ENCODE assay signal across 14 cellular contexts in genomic region chr16:2716101-2716885, GRCh38. TPM values are rescaled to one million over a fixed set of nuclear protein-coding genes. Genes with fewer than 3 reads are reported as not detected.
DNase-seq lines count a peak whose midpoint lies in the region; ATAC-seq and TF ChIP-seq lines count a peak whose summit lies in the region.
"Had no signal": no experiment of that assay in that cellular context is flagged by ENCODE, and none has a peak within 500 bp of the region (broad histone marks: within the 10 kb centered on the region; RNA-seq: fewer than 3 reads in every experiment).

No MANE protein-coding gene starts in this region.

- peaks cover 8% of the 10 kb centered on the region for H3K4me1 ChIP-seq in OCI-LY3 (ENCODE audit: low read length)
- peaks cover 0 to 23% of the 10 kb centered on the region in 2 donors for H3K4me1 ChIP-seq in esophagus (ENCODE audit: control insufficient read depth in 2 of 2, insufficient read depth in 2 of 2, low read length in 1 of 2)
- H3K4me1 ChIP-seq in upper lobe of right lung, result peaks cover 11% of the 10 kb centered on the region

- DNase-seq in stimulated activated naive CD8-positive, alpha-beta T cell treated with anti-CD3 and anti-CD28 coated beads, Interleukin-15, amount 100 ng/mL, for 72 hours, result no peak
- DNase-seq in stimulated activated naive CD8-positive, alpha-beta T cell treated with anti-CD3 and anti-CD28 coated beads, Interleukin-15, Interleukin-2, amounts not matched to agents 100 U/mL and 50 U/mL, for 24 hours, result no peak
- DNase-seq in 8988T, result no peak
- no peak for DNase-seq in stimulated activated naive CD4-positive, alpha-beta T cell (lab: John Stamatoyannopoulos, UW)
- no peak for DNase-seq in upper lobe of right lung
- DNase-seq: cerebellar nuclear complex, NCI-H2107, NCI-H524 treated with DMSO at 0.1 percent for 48 hours, SHP77 had no signal

- H3K27me3 Mint-ChIP-seq in stimulated activated naive CD8-positive, alpha-beta T cell treated with anti-CD3 and anti-CD28 coated beads, Interleukin-15, amount 100 ng/mL, for 72 hours, result peaks cover 22% of the 10 kb centered on the region

- H3K79me2 ChIP-seq in OCI-LY3 (ENCODE audit: low read length), result 0 out of 2 replicates have a peak, but pooled peaks cover 5% of the 10 kb centered on the region

- WGBS in esophagus, 2 donors, result 65 to 68% methylated on average over 11 of the region's 11 CpGs

- H3K4me3 ChIP-seq in OCI-LY3 (ENCODE audit: low read length), result no peak overlapping the region
- H3K4me3 ChIP-seq in esophagus (ENCODE audit: low read depth in 1 of 2, low read length in 2 of 2), result peak overlapping the region; percentile 41 to 48
- H3K4me3 ChIP-seq in upper lobe of right lung, result no peak overlapping the region

- H2AFZ ChIP-seq in OCI-LY3 (ENCODE audit: low read depth, low read length), result no peak overlapping the region

- peak overlapping the region; percentile 32; the same call in 1 of the 2 replicates for H3K4me2 ChIP-seq in OCI-LY3 (ENCODE audit: low read length)

- H3K27ac Mint-ChIP-seq in stimulated activated naive CD8-positive, alpha-beta T cell treated with anti-CD3 and anti-CD28 coated beads, Interleukin-15, amount 100 ng/mL, for 72 hours, result peak overlapping the region in 1 of 2 donors; percentile 54
- H3K27ac Mint-ChIP-seq: endodermal cell, immature natural killer cell had no signal

- no peak for ATAC-seq in stimulated activated naive CD8-positive, alpha-beta T cell treated with anti-CD3 and anti-CD28 coated beads, Interleukin-15, amount 100 ng/mL, for 72 hours
- ATAC-seq in stimulated activated naive CD8-positive, alpha-beta T cell treated with anti-CD3 and anti-CD28 coated beads, Interleukin-15, Interleukin-2, amounts not matched to agents 100 U/mL and 50 U/mL, for 24 hours, result no peak
- ATAC-seq in upper lobe of right lung, result no peak

- H4K20me1 ChIP-seq in OCI-LY3 (ENCODE audit: insufficient read depth, low read length), result no peaks in the 10 kb centered on the region

- intact Hi-C loops in upper lobe of right lung (cut with DNase I), result no loop called here

- H3K27me3 ChIP-seq in OCI-LY3 (ENCODE audit: low read depth, low read length) (no peaks in the 10 kb centered on the region), esophagus (ENCODE audit: control insufficient read depth in 1 of 2, insufficient read depth in 2 of 2, low read length in 2 of 2) (no peaks in the 10 kb centered on the region), upper lobe of right lung (no peaks in the 10 kb centered on the region)

- peak overlapping the region; percentile 49 to 78 for H3K4me3 Mint-ChIP-seq in stimulated activated naive CD8-positive, alpha-beta T cell treated with anti-CD3 and anti-CD28 coated beads, Interleukin-15, amount 100 ng/mL, for 72 hours
- H3K4me3 Mint-ChIP-seq: endodermal cell, immature natural killer cell had no signal

- no peak overlapping the region for H3K9ac ChIP-seq in OCI-LY3 (ENCODE audit: low read length)

- H3K9me3 ChIP-seq in OCI-LY3 (ENCODE audit: insufficient read depth, low read length), result no peaks in the 10 kb centered on the region
- no peaks in the 10 kb centered on the region for H3K9me3 ChIP-seq in esophagus (ENCODE audit: control insufficient read depth in 2 of 2, insufficient read depth in 1 of 2, low read depth in 1 of 2, low read length in 1 of 2)
- H3K9me3 ChIP-seq in upper lobe of right lung, result no peaks in the 10 kb centered on the region
- H3K9me3 ChIP-seq: neutrophil had no signal

- H3K9me3 Mint-ChIP-seq in stimulated activated naive CD8-positive, alpha-beta T cell treated with anti-CD3 and anti-CD28 coated beads, Interleukin-15, amount 100 ng/mL, for 72 hours, result no peaks in the 10 kb centered on the region
- H3K9me3 Mint-ChIP-seq: endodermal cell, immature natural killer cell had no signal

- peaks cover 36% of the 10 kb centered on the region for H3K4me1 Mint-ChIP-seq in stimulated activated naive CD8-positive, alpha-beta T cell treated with anti-CD3 and anti-CD28 coated beads, Interleukin-15, amount 100 ng/mL, for 72 hours
- H3K4me1 Mint-ChIP-seq: endodermal cell had no signal

- TF ChIP-seq CTCF in OCI-LY3 (IDR thresholded peaks at IDR 0.05; ENCODE audit: low read depth, low read length) (no peak), upper lobe of right lung (IDR thresholded peaks at IDR 0.05) (no peak)

- H3K27ac ChIP-seq in OCI-LY3 (ENCODE audit: low read length) (no peak overlapping the region), esophagus (ENCODE audit: low read depth in 2 of 2, low read length in 1 of 2) (peak overlapping the region; percentile 45 to 78), upper lobe of right lung (no peak overlapping the region)
- H3K27ac ChIP-seq: neutrophil had no signal

- no peaks in the 10 kb centered on the region for H3K36me3 ChIP-seq in OCI-LY3 (replicated peaks; ENCODE audit: low read depth, low read length)
- H3K36me3 ChIP-seq in esophagus (ENCODE audit: control insufficient read depth in 2 of 2, insufficient read depth in 2 of 2, low read length in 1 of 2), result peaks cover 0 to 4% of the 10 kb centered on the region in 2 donors
- H3K36me3 ChIP-seq in upper lobe of right lung, result no peaks in the 10 kb centered on the region
- H3K36me3 ChIP-seq: neutrophil had no signal

RNA-seq across cellular contexts. Expression of gene PRSS27, which starts 3.7 kb away (rescaled TPM):
- polyA plus RNA-seq in esophagus, result 100 to 1,000 TPM; 500 to 620 TPM
- total RNA-seq in upper lobe of right lung, result 0.81 TPM

RNA-seq across cellular contexts. Expression of gene KCTD5, which starts 34.0 kb away (rescaled TPM):
- polyA plus RNA-seq in esophagus, result 10 to 100 TPM; 23.1 to 25.4 TPM
- 23.8 TPM for total RNA-seq in upper lobe of right lung

RNA-seq across cellular contexts. Expression of gene SRRM2, which starts 36.1 kb away (rescaled TPM):
- 100 to 1,000 TPM; 317 to 886 TPM for polyA plus RNA-seq in esophagus
- 660 TPM for total RNA-seq in upper lobe of right lung

Comparison
In these comparisons a context has a peak if more than half of its experiments do, and no peak if none do; other contexts are left out.
1. H3K27ac ChIP-seq: peak in esophagus (2 of 2); none in OCI-LY3 (single experiment) and upper lobe of right lung (single experiment).
2. H3K4me3 ChIP-seq: peak in esophagus (2 of 2); none in OCI-LY3 (single experiment) and upper lobe of right lung (single experiment).